ENCODE assay signal across 12 cellular contexts in genomic region chr1:225422033-225422605, GRCh38. TPM values are rescaled to one million over a fixed set of nuclear protein-coding genes. Genes with fewer than 3 reads are reported as not detected.
A peak's percentile ranks its signal among the peaks of the same experiment; 100 is the strongest.
DNase-seq lines count a peak whose midpoint lies in the region; ATAC-seq and TF ChIP-seq lines count a peak whose summit lies in the region.
"Had no signal": no experiment of that assay in that cellular context is flagged by ENCODE, and none has a peak within 500 bp of the region (broad histone marks: within the 10 kb centered on the region; RNA-seq: fewer than 3 reads in every experiment).

No MANE protein-coding gene starts in this region.

- no peak for TF ChIP-seq EP300 in transverse colon (IDR thresholded peaks at IDR 0.05; ENCODE audit: low read depth)

- 86% methylated on average over 14 of the region's 14 CpGs for WGBS in hepatocyte (ENCODE audit: low lambda C conversion rate, missing lambda C conversion rate)
- 57 to 63% methylated on average over 12 to 14 of the region's 14 CpGs for WGBS in transverse colon (ENCODE audit: low coverage in 1 of 2), 2 donors

- H3K36me3 Mint-ChIP-seq in activated naive CD4-positive, alpha-beta T cell treated with anti-CD3 and anti-CD28 coated beads, Interleukin-2, amount 50 U/mL, for 24 hours = peaks cover 13% of the 10 kb centered on the region
- peaks cover 24 to 57% of the 10 kb centered on the region in 2 donors for H3K36me3 Mint-ChIP-seq in activated naive CD4-positive, alpha-beta T cell treated with anti-CD3 and anti-CD28 coated beads, Interleukin-2, amount 50 U/mL, for 72 hours

- H4K20me1 ChIP-seq in PC-9 (ENCODE audit: insufficient read depth) = peaks cover 45% of the 10 kb centered on the region
- H4K20me1 ChIP-seq in hepatocyte (ENCODE audit: insufficient read depth, poor library complexity, severe bottlenecking) = peaks cover 39% of the 10 kb centered on the region

- intact Hi-C loops in PC-9 (cut with micrococcal nuclease; ENCODE audit: unreplicated experiment) (no loop called here), transverse colon (cut with DNase I; ENCODE audit: low total_unique reads) (no loop called here)

- no peak for TF ChIP-seq POLR2A in transverse colon (IDR thresholded peaks at IDR 0.05)

- no peaks in the 10 kb centered on the region for H3K27me3 ChIP-seq in PC-9 (ENCODE audit: insufficient read depth, low read depth)
- no peaks in the 10 kb centered on the region for H3K27me3 ChIP-seq in hepatocyte
- no peaks in the 10 kb centered on the region for H3K27me3 ChIP-seq in transverse colon
- H3K27me3 ChIP-seq: SJSA1 had no signal

- peaks cover 49% of the 10 kb centered on the region for H3K36me3 ChIP-seq in PC-9 (ENCODE audit: low read depth)
- no peaks in the 10 kb centered on the region for H3K36me3 ChIP-seq in hepatocyte (replicated peaks; ENCODE audit: insufficient read depth, low read depth)
- peaks cover 0 to 29% (median 14%) of the 10 kb centered on the region in 4 donors for H3K36me3 ChIP-seq in transverse colon

- H3K4me1 Mint-ChIP-seq in activated naive CD4-positive, alpha-beta T cell treated with anti-CD3 and anti-CD28 coated beads, Interleukin-2, amount 50 U/mL, for 24 hours = peaks cover 71% of the 10 kb centered on the region

- POLR2A ChIA-PET in PC-9 (lab: Charles Lee; ENCODE audit: unreplicated experiment) = no interaction called here

- H3K4me1 ChIP-seq in PC-9 (replicated peaks; ENCODE audit: insufficient read depth) = peaks cover 50% of the 10 kb centered on the region
- H3K4me1 ChIP-seq in hepatocyte (ENCODE audit: insufficient read depth) = peaks cover 63% of the 10 kb centered on the region
- peaks cover 28 to 70% (median 55%) of the 10 kb centered on the region in 4 donors for H3K4me1 ChIP-seq in transverse colon

- no peaks in the 10 kb centered on the region for H3K27me3 Mint-ChIP-seq in activated naive CD4-positive, alpha-beta T cell treated with anti-CD3 and anti-CD28 coated beads, Interleukin-2, amount 50 U/mL, for 24 hours

- no peak overlapping the region for H2AFZ ChIP-seq in PC-9
- H2AFZ ChIP-seq in hepatocyte = no peak overlapping the region

- H3K27ac ChIP-seq in PC-9 (peak overlapping the region; percentile 23; the same call in 1 of the 2 replicates), hepatocyte (no peak overlapping the region), transverse colon (peak overlapping the region; percentile 32 to 99 (median 96))
- H3K27ac ChIP-seq: cardiac muscle cell, SJSA1 had no signal

- peaks cover 61% of the 10 kb centered on the region for H3F3A ChIP-seq in PC-9 (ENCODE audit: insufficient read depth, low read depth)

- H3K9me3 Mint-ChIP-seq in activated naive CD4-positive, alpha-beta T cell treated with anti-CD3 and anti-CD28 coated beads, Interleukin-2, amount 50 U/mL, for 24 hours = no peaks in the 10 kb centered on the region
- no peaks in the 10 kb centered on the region for H3K9me3 Mint-ChIP-seq in activated naive CD4-positive, alpha-beta T cell treated with anti-CD3 and anti-CD28 coated beads, Interleukin-2, amount 50 U/mL, for 72 hours

- H3K4me2 ChIP-seq in PC-9 (0 out of 2 replicates have a peak overlapping the region, but pooled peaks have one; percentile 99), hepatocyte (peak overlapping the region; percentile 18)

- H3K4me3 ChIP-seq in PC-9 (no peak overlapping the region), hepatocyte (no peak overlapping the region), transverse colon (no peak overlapping the region)
- H3K4me3 ChIP-seq: cardiac muscle cell, SJSA1 had no signal

- BruUV-seq in PC-9 (replicated peaks; lab: Mats Ljungman, UMichigan) = no TSS peak

- no peaks in the 10 kb centered on the region for H3K9me3 ChIP-seq in PC-9 (ENCODE audit: insufficient read depth, low read depth)
- no peaks in the 10 kb centered on the region for H3K9me3 ChIP-seq in hepatocyte (ENCODE audit: low read depth)
- H3K9me3 ChIP-seq in transverse colon = no peaks in the 10 kb centered on the region
- H3K9me3 ChIP-seq: SJSA1 had no signal

- H3K79me2 ChIP-seq in PC-9 (ENCODE audit: low read depth) (peaks cover 98% of the 10 kb centered on the region), hepatocyte (peaks cover 92% of the 10 kb centered on the region)

- ATAC-seq in activated naive CD4-positive, alpha-beta T cell treated with anti-CD3 and anti-CD28 coated beads, Interleukin-2, amount 50 U/mL, for 72 hours = no peak

- in situ Hi-C loops in transverse colon (cut with MboI; ENCODE audit: low pct_ligation_motif_present in 1 of 4, low pct_unique_long_range_greater_than_20kb in 1 of 4, low sequenced_read_pairs in 3 of 4) = no loop called here

- CTCF ChIA-PET in PC-9 (lab: Charles Lee) = interaction anchor here (0.7 kb wide), 1 partner anchor 37 kb away, joined by 3 read pairs; no protein-coding TSS in a partner anchor

- no peak for TF ChIP-seq CTCF in PC-9 (conservative IDR thresholded peaks at IDR 0.05)
- TF ChIP-seq CTCF in hepatocyte (IDR thresholded peaks at IDR 0.05; ENCODE audit: poor library complexity) = no peak
- TF ChIP-seq CTCF in transverse colon (IDR thresholded peaks at IDR 0.05) = no peak

- H3K27ac Mint-ChIP-seq in activated naive CD4-positive, alpha-beta T cell treated with anti-CD3 and anti-CD28 coated beads, Interleukin-2, amount 50 U/mL, for 24 hours = peak overlapping the region; percentile 74
- H3K27ac Mint-ChIP-seq in activated naive CD4-positive, alpha-beta T cell treated with anti-CD3 and anti-CD28 coated beads, Interleukin-2, amount 50 U/mL, for 72 hours = no peak overlapping the region

- no peak overlapping the region for H3K4me3 Mint-ChIP-seq in activated naive CD4-positive, alpha-beta T cell treated with anti-CD3 and anti-CD28 coated beads, Interleukin-2, amount 50 U/mL, for 24 hours

- DNase-seq in activated naive CD4-positive, alpha-beta T cell treated with anti-CD3 and anti-CD28 coated beads, Interleukin-2, amount 50 U/mL, for 72 hours (ENCODE audit: low spot score in 2 of 2) = no peak
- no peak for DNase-seq in PC-9
- DNase-seq in hepatocyte (ENCODE audit: low spot score) = no peak
- no peak for DNase-seq in transverse colon
- DNase-seq in effector CD8-positive, alpha-beta T cell (lab: John Stamatoyannopoulos, UW) = no peak
- DNase-seq in NCI-H128 (lab: John Stamatoyannopoulos, UW; ENCODE audit: unreplicated experiment) = no peak
- DNase-seq in T-helper 9 cell = no peak
- DNase-seq: NCI-H1417 treated with DMSO at 0.1 percent for 48 hours, NCI-H748 treated with DMSO at 0.1 percent for 48 hours had no signal

- H3K9me2 ChIP-seq in PC-9 (ENCODE audit: insufficient read depth) (no peaks in the 10 kb centered on the region), hepatocyte (replicated peaks; ENCODE audit: insufficient read depth) (no peaks in the 10 kb centered on the region)

RNA-seq across cellular contexts. Expression of gene LBR, which starts 5.7 kb away (rescaled TPM):
- total RNA-seq in activated naive CD4-positive, alpha-beta T cell treated with anti-CD3 and anti-CD28 coated beads, Interleukin-2, amount 50 U/mL, for 72 hours = 100 to 1,000 TPM; 161 to 174 TPM
- total RNA-seq in PC-9 (2021) (128 and 158 TPM in 2 replicates), hepatocyte (54.2 and 65.9 TPM in 2 replicates), transverse colon (10 to 100 TPM; 48.6 to 97.9 (median 75.1) TPM)
- polyA plus RNA-seq in hepatocyte = 29.6 and 33.3 TPM in 2 replicates
